ENCODE assay signal across 27 cellular contexts in the genomic region with DNA sequence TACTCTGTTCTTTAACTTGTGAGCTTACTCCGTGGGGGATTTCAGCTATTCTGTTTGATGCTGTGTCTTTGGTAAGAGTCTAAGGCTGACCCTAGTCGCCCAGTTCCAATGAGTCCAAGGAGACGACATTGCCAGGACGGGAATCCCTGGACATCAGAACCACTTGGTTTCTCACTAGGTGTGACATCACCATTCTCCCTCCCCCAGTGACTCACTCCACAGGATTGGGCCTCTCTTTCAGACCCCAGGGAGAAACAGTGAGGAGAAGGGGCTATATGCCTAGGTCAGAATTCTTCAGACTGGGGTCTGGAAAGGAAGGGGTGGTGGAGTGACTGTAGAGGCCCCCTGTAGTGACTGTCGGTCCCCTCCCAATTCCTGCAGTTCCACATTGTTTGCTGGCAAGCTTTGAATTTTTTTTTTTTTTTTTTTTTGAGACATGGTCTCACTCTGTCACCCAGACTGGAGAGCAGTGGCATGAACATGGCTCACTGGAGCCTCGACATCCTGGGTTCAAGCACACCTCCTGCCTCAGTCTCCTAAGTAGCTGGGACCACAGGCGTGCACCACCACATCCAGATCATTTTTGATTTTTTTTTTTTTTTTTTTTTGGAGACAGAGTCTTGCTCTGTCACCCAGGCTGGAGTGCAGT. TPM values are rescaled to one million over a fixed set of nuclear protein-coding genes. Genes with fewer than 3 reads are reported as not detected.
DNase-seq lines count a peak whose midpoint lies in the region; ATAC-seq, FAIRE-seq and TF ChIP-seq lines count a peak whose summit lies in the region.
"Had no signal": no experiment of that assay in that cellular context is flagged by ENCODE, and none has a peak within 500 bp of the region (broad histone marks: within the 10 kb centered on the region; RNA-seq: fewer than 3 reads in every experiment).

No MANE protein-coding gene starts in this region.

- H3K9ac ChIP-seq in kidney (ENCODE audit: low read length in 2 of 2) = no peak overlapping the region
- H3K9ac ChIP-seq: BLaER1 had no signal

- CTCF ChIA-PET in Panc1 (lab: Charles Lee) = interaction anchor here (0.6 to 0.7 kb wide), 2 partner anchors 39 to 153 kb away, joined by 3 to 6 read pairs; no protein-coding TSS in a partner anchor

- intact Hi-C loops in Panc1 (cut with micrococcal nuclease; ENCODE audit: unreplicated experiment) = loop anchor here (10.0 kb wide), 1 partner anchor 124 kb away; no protein-coding TSS in a partner anchor
- intact Hi-C loops in kidney (cut with DNase I) = no loop called here

- H3K27me3 ChIP-seq in Panc1 (ENCODE audit: control insufficient read depth, insufficient read depth, low read length) (no peaks in the 10 kb centered on the region), bronchial epithelial cell (ENCODE audit: control insufficient read depth, insufficient read depth, low read length) (no peaks in the 10 kb centered on the region)
- H3K27me3 ChIP-seq: BLaER1, SJCRH30 had no signal

- H3K27ac ChIP-seq in Panc1 (ENCODE audit: low read length) (no peak overlapping the region), kidney (ENCODE audit: low read depth in 2 of 2, low read length in 2 of 2) (no peak overlapping the region)
- H3K27ac ChIP-seq: BLaER1, SJCRH30 had no signal

- DNase-seq in EH (ENCODE audit: low read depth) (peak; percentile 29), Panc1 (ENCODE audit: low read depth, low spot score) (no peak), bronchial epithelial cell (ENCODE audit: low read depth) (peak; percentile 27), kidney (peak; percentile 14), ureter (ENCODE audit: low spot score) (no peak), NCI-H2227 treated with DMSO at 0.1 percent for 48 hours (lab: John Stamatoyannopoulos, UW) (no peak), ecto neural progenitor cell (ENCODE audit: low spot score) (no peak), HPDE6-E6E7 (ENCODE audit: extremely low spot score) (no peak)
- DNase-seq: DMS79; GF-D8; HFFc6; NCI-H1417 treated with DMSO at 0.1 percent for 48 hours; NCI-H2029; NCI-H2171; NCI-H446 treated with DMSO at 0.1 percent for 48 hours; NK-92 treated with Interleukin-12 subunit alpha and Interleukin-12 subunit beta, amount 100 ng/mL, for 24 hours; RPMI8226; SJCRH30 had no signal

- TF ChIP-seq CTCF in Panc1 (IDR thresholded peaks at IDR 0.05) (no peak), bronchial epithelial cell (IDR thresholded peaks at IDR 0.05; ENCODE audit: insufficient read depth, low read length, severe bottlenecking) (no peak), kidney (IDR thresholded peaks at IDR 0.05; ENCODE audit: borderline replicate concordance, extremely low read depth, insufficient read depth) (no peak)

- POLR2A ChIA-PET in Panc1 (lab: Charles Lee) = interaction anchor here (0.6 to 0.7 kb wide), 2 partner anchors 25 to 829 kb away, joined by 9 to 20 read pairs; no protein-coding TSS in a partner anchor

- 0 out of 2 replicates have a peak, but pooled peaks have one; percentile 33 for ATAC-seq in Panc1

- no peaks in the 10 kb centered on the region for H3K36me3 ChIP-seq in Panc1 (ENCODE audit: control insufficient read depth, insufficient read depth, low read length)
- H3K36me3 ChIP-seq in bronchial epithelial cell (ENCODE audit: control insufficient read depth, insufficient read depth, low read length) = no peaks in the 10 kb centered on the region
- H3K36me3 ChIP-seq in kidney (ENCODE audit: control insufficient read depth in 1 of 2, insufficient read depth in 2 of 2, low read length in 2 of 2) = no peaks in the 10 kb centered on the region
- H3K36me3 ChIP-seq: BLaER1, SJCRH30 had no signal

- H3K4me3 ChIP-seq in Panc1 (ENCODE audit: low read depth in 2 of 2, low read length in 2 of 2) (no peak overlapping the region), bronchial epithelial cell (ENCODE audit: low read depth, low read length) (no peak overlapping the region), kidney (ENCODE audit: low read length in 2 of 2) (no peak overlapping the region)
- H3K4me3 ChIP-seq: BLaER1, SJCRH30 had no signal

- BruUV-seq in Panc1 (replicated peaks; lab: Mats Ljungman, UMichigan) = no TSS peak

- H3K9me3 ChIP-seq in Panc1 (ENCODE audit: control insufficient read depth, insufficient read depth, low read depth, low read length) (no peaks in the 10 kb centered on the region), kidney (ENCODE audit: control insufficient read depth in 1 of 2, low read length in 2 of 2) (no peaks in the 10 kb centered on the region)
- H3K9me3 ChIP-seq: BLaER1, SJCRH30 had no signal

- H3K4me1 ChIP-seq in Panc1 (ENCODE audit: control insufficient read depth, insufficient read depth, low read length) = no peaks in the 10 kb centered on the region
- no peaks in the 10 kb centered on the region for H3K4me1 ChIP-seq in kidney (ENCODE audit: control insufficient read depth in 1 of 2, insufficient read depth in 1 of 2, low read depth in 1 of 2, low read length in 2 of 2)

- in situ Hi-C loops in Panc1 (cut with HindIII; ENCODE audit: low pct_unique_long_range_greater_than_20kb, low sequenced_read_pairs) = no loop called here

- no peak for FAIRE-seq in bronchial epithelial cell (lab: Jason Lieb, UNC)
- no peak for FAIRE-seq in kidney (lab: Jason Lieb, UNC)
- FAIRE-seq: D721Med, GM12891, GM18507, H1 had no signal

RNA-seq across cellular contexts. Expression of a gene that starts 21.3 kb away (rescaled TPM):
- total RNA-seq in Panc1 (2021; ENCODE audit: unreplicated experiment) (0.82 TPM), bronchial epithelial cell (not detected in 2 replicates), kidney (8.4 TPM), ureter (12.9 TPM)
- 0.21 TPM for polyA plus RNA-seq in Panc1 (2012; ENCODE audit: insufficient read length)
- 133 TPM for polyA plus RNA-seq in kidney (ENCODE audit: insufficient read depth, low read depth, low replicate concordance)
- total RNA-seq: A172; CD8-positive, alpha-beta memory T cell; HT-29; OCI-LY7 had no signal
- polyA plus RNA-seq: CD8-positive, alpha-beta memory T cell had no signal

Comparison
In these comparisons a context has a peak if more than half of its experiments do, and no peak if none do; other contexts are left out.
1. DNase-seq: peak in EH (single experiment), bronchial epithelial cell (single experiment) and kidney (single experiment); none in Panc1 (single experiment), ureter (single experiment), NCI-H2227 treated with DMSO at 0.1 percent for 48 hours (single experiment), ecto neural progenitor cell (single experiment) and HPDE6-E6E7 (single experiment).